In the genomic region with DNA sequence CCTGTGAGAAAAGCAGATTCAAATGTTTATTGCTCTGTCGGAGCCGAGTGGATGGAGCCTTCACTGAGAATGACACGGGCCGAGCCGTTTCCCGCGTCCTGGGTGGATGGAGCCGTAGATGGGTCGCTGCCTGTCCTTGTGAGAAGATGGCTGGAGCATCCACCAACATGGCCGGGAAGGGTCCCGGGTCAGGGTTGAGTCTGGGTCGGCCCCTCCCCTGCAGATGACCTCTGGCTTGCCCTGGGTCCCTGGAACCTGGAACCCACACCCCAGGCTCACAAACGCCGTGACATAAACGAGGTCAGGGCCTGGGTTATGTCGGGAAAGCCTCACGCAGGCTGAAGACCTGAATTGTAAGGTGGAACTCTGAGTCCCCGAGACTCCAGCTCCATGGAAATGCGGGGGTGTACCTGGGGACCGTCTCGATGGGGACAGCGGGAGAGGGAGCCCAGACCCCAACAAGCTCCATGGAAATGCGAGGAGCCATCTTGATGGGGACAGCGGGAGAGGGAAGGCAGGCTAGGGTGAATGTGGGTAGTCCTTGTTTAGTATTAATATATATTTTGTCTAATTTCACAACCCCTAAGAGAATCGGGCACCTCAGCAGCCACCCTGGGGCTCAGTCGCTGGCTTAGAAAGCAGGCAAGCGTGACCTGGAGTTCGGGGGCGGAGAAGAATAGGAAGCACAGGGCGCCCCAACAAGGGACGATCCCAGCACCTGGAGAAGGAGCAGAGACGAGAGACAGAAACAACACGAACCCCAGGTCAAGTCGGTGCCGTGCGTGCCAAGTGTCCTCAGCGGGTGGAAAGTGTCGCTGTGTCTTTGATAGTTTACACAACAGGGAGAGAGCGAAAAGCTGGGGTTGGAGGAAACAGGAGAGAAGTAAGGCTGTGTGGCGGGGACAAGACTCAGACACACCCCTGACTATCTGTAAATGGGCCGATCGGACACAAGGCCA, we compare ENCODE assay signal across 17 cellular contexts.
DNase-seq lines count a peak whose midpoint lies in the region; ATAC-seq, FAIRE-seq and TF ChIP-seq lines count a peak whose summit lies in the region.
"Had no signal": no experiment of that assay in that cellular context is flagged by ENCODE, and none has a peak within 500 bp of the region (broad histone marks: within the 10 kb centered on the region; RNA-seq: fewer than 3 reads in every experiment).

No MANE protein-coding gene starts in this region.

- H3K9me3 Mint-ChIP-seq in astrocyte (ENCODE audit: unreplicated experiment), result no peaks in the 10 kb centered on the region
- no peaks in the 10 kb centered on the region for H3K9me3 Mint-ChIP-seq in natural killer cell
- H3K9me3 Mint-ChIP-seq: WTC11 had no signal

- DNase-seq in cardiac septum (ENCODE audit: low spot score) (peak; percentile 64), right atrium auricular region (ENCODE audit: low spot score) (no peak), astrocyte (ENCODE audit: low read depth) (no peak), natural killer cell (no peak), tibial artery (peak; percentile 2 to 64), cortex of kidney (lab: John Stamatoyannopoulos, UW) (no peak)
- DNase-seq: DMS 273 treated with DMSO at 0.1 percent for 48 hours, NCI-H1092 treated with DMSO at 0.1 percent for 48 hours, NCI-H2171, NCI-H82, RPMI8226 had no signal

- H3K4me3 ChIP-seq in right atrium auricular region (no peak overlapping the region), astrocyte (ENCODE audit: insufficient read depth, low read depth, low read length) (no peak overlapping the region), tibial artery (no peak overlapping the region)
- H3K4me3 ChIP-seq: K562 had no signal

- H4K20me1 ChIP-seq in astrocyte (ENCODE audit: insufficient read depth, low read length), result no peaks in the 10 kb centered on the region

- FAIRE-seq in astrocyte (lab: Jason Lieb, UNC), result no peak
- FAIRE-seq: frontal cortex, GM18507, K562 had no signal

- no peaks in the 10 kb centered on the region for H3K4me1 ChIP-seq in right atrium auricular region
- H3K4me1 ChIP-seq in astrocyte (ENCODE audit: insufficient read depth, low read length), result peaks cover 7% of the 10 kb centered on the region
- H3K4me1 ChIP-seq in tibial artery, result peaks cover 0 to 12% (median 7%) of the 10 kb centered on the region in 4 donors

- H3K4me3 Mint-ChIP-seq in astrocyte (ENCODE audit: unreplicated experiment) (no peak overlapping the region), natural killer cell (no peak overlapping the region)
- H3K4me3 Mint-ChIP-seq: WTC11 had no signal

- no peaks in the 10 kb centered on the region for H3K79me2 ChIP-seq in astrocyte (ENCODE audit: insufficient read depth, low read length)

- H3K36me3 ChIP-seq in right atrium auricular region (peaks cover 36% of the 10 kb centered on the region), astrocyte (ENCODE audit: insufficient read depth, low read length) (no peaks in the 10 kb centered on the region), tibial artery (peaks cover 18 to 72% (median 70%) of the 10 kb centered on the region in 3 donors)

- H3K27ac ChIP-seq in right atrium auricular region, result no peak overlapping the region
- H3K27ac ChIP-seq in astrocyte (ENCODE audit: low read depth, low read length), result no peak overlapping the region
- no peak overlapping the region for H3K27ac ChIP-seq in tibial artery

- H3K4me1 Mint-ChIP-seq in astrocyte (ENCODE audit: low read depth, unreplicated experiment), result peaks cover 3% of the 10 kb centered on the region
- peaks cover 6 to 7% of the 10 kb centered on the region in 2 donors for H3K4me1 Mint-ChIP-seq in natural killer cell
- H3K4me1 Mint-ChIP-seq: WTC11 had no signal

- intact Hi-C loops in cardiac septum (cut with DNase I), result no loop called here
- intact Hi-C loops in natural killer cell (cut with micrococcal nuclease), result no loop called here
- intact Hi-C loops in tibial artery (cut with DNase I; ENCODE audit: low total_unique reads), result no loop called here

- TF ChIP-seq CTCF in right atrium auricular region (IDR thresholded peaks at IDR 0.05) (no peak), astrocyte (IDR thresholded peaks at IDR 0.05; ENCODE audit: insufficient read depth, low read depth, low read length) (no peak), natural killer cell (IDR thresholded peaks at IDR 0.05) (no peak), tibial artery (IDR thresholded peaks at IDR 0.05) (no peak)

- no peak overlapping the region for H3K4me2 ChIP-seq in astrocyte (ENCODE audit: low read length)

- ATAC-seq in natural killer cell, result no peak
- ATAC-seq in HG03432 (IDR thresholded peaks at IDR 0.05; ENCODE audit: unreplicated experiment), result no peak
- no peak for ATAC-seq in GM19397 (IDR thresholded peaks at IDR 0.05; ENCODE audit: unreplicated experiment)
- ATAC-seq: K562, WTC11 had no signal

- no peak overlapping the region for H3K9ac ChIP-seq in astrocyte (ENCODE audit: low read length)

- H3K27me3 ChIP-seq in right atrium auricular region (no peaks in the 10 kb centered on the region), astrocyte (ENCODE audit: insufficient read depth, low read length) (no peaks in the 10 kb centered on the region), tibial artery (no peaks in the 10 kb centered on the region)

- H3K27ac Mint-ChIP-seq in astrocyte (ENCODE audit: unreplicated experiment) (no peak overlapping the region), natural killer cell (peak overlapping the region; percentile 29 to 52)

- H3K27me3 Mint-ChIP-seq in astrocyte (ENCODE audit: low read depth, unreplicated experiment) (peaks cover 8% of the 10 kb centered on the region), natural killer cell (ENCODE audit: low read depth in 2 of 2) (no peaks in the 10 kb centered on the region)

- peaks cover 8% of the 10 kb centered on the region for H3K36me3 Mint-ChIP-seq in astrocyte (ENCODE audit: low read depth, unreplicated experiment)
- no peaks in the 10 kb centered on the region for H3K36me3 Mint-ChIP-seq in natural killer cell
- H3K36me3 Mint-ChIP-seq: WTC11 had no signal

- H3K9me3 ChIP-seq in right atrium auricular region (no peaks in the 10 kb centered on the region), astrocyte (ENCODE audit: insufficient read depth, low read depth, low read length) (no peaks in the 10 kb centered on the region), tibial artery (no peaks in the 10 kb centered on the region)

- H2AFZ ChIP-seq in astrocyte (ENCODE audit: low read depth, low read length), result peak overlapping the region; percentile 8

Comparison
In these comparisons a context has a peak if more than half of its experiments do, and no peak if none do; other contexts are left out.
1. DNase-seq: peak in cardiac septum (single experiment) and tibial artery (2 of 2); none in right atrium auricular region (single experiment), astrocyte (single experiment), natural killer cell (single experiment) and cortex of kidney (single experiment).